ENCODE assay signal across 8 cellular contexts in the genomic region with DNA sequence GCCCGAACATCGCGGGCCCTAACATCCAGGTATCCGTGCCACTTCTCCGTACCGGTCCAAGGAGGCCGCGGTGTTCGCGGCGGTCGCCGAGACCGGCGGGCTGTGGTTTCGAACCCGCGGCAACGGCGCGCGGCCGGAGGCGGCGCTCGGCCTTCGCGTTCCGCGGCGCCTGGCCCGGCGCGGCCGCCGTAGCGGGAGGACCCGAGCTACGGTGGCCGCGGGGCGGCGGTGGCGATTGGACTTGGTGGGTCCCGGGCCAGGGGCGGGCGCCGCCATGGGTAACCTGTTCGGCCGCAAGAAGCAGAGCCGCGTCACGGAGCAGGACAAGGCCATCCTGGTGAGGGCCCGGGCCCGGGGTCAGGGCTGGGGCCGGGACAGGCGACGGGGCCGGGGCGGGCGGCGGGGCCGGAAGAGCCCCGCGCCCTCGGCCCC. TPM values are rescaled to one million over a fixed set of nuclear protein-coding genes. Genes with fewer than 3 reads are reported as not detected.
A peak's percentile ranks its signal among the peaks of the same experiment; 100 is the strongest.
DNase-seq lines count a peak whose midpoint lies in the region; ATAC-seq and TF ChIP-seq lines count a peak whose summit lies in the region.

TSS of gene CHMP6 (plus strand) at position 197 of the 432 bp plus-strand sequence. CDS start at position 275, 78 bp downstream.

- in situ Hi-C loops in G401 (cut with HindIII; ENCODE audit: low sequenced_read_pairs) = no loop called here

- H3K4me3 ChIP-seq in PC-3 (ENCODE audit: low read length) (peak within 1 kb of the TSS; percentile 93), esophagus squamous epithelium (peak within 1 kb of the TSS; percentile 74 to 100 (median 94)), muscle layer of duodenum (ENCODE audit: low read depth in 1 of 2, low read length in 2 of 2) (peak within 1 kb of the TSS; percentile 79 to 85)

- peak; percentile 52 for ATAC-seq in HG03039 (IDR thresholded peaks at IDR 0.05; ENCODE audit: unreplicated experiment)
- peak; percentile 37 for ATAC-seq in PC-3
- ATAC-seq in activated T-cell treated with anti-CD3 and anti-CD28 coated beads, Interleukin-2, amount 50 U/mL, for 72 hours (replicated peaks in 1 of 2) = peak; percentile 80 to 83

- H3K27ac ChIP-seq in PC-3 (ENCODE audit: low read length) = no peak within 1 kb of the TSS
- H3K27ac ChIP-seq in esophagus squamous epithelium = peak within 1 kb of the TSS; percentile 64 to 88 (median 79)
- H3K27ac ChIP-seq in muscle layer of duodenum (ENCODE audit: low read length) = no peak within 1 kb of the TSS

- DNase-seq in G401 (ENCODE audit: low spot score) = peak; percentile 61
- peak; percentile 80 for DNase-seq in PC-3
- DNase-seq in activated T-cell treated with anti-CD3 and anti-CD28 coated beads, Interleukin-2, amount 50 U/mL, for 72 hours = peak; percentile 80 to 85
- DNase-seq in esophagus squamous epithelium (lab: John Stamatoyannopoulos, UW) = no peak
- peak; percentile 40 for DNase-seq in stimulated activated CD8-positive, alpha-beta memory T cell treated with anti-CD3 and anti-CD28 coated beads, Interleukin-7, amount 100 ng/mL, for 24 hours (ENCODE audit: low read depth)
- no peak for DNase-seq in NCI-H1694 (lab: John Stamatoyannopoulos, UW)

- no peaks in the 10 kb centered on the region for H4K20me1 ChIP-seq in PC-3 (ENCODE audit: low read length)

- peaks cover 16% of the 10 kb centered on the region for H3K79me2 ChIP-seq in PC-3 (ENCODE audit: low read length)

- peak within 1 kb of the TSS; percentile 80 to 82 for H3K4me3 Mint-ChIP-seq in activated T-cell treated with anti-CD3 and anti-CD28 coated beads, Interleukin-2, amount 50 U/mL, for 72 hours

- no peaks in the 10 kb centered on the region for H3K27me3 Mint-ChIP-seq in activated T-cell treated with anti-CD3 and anti-CD28 coated beads, Interleukin-2, amount 50 U/mL, for 72 hours (ENCODE audit: low read depth)

- H3K27me3 ChIP-seq in PC-3 (ENCODE audit: low read length) = no peaks in the 10 kb centered on the region
- no peaks in the 10 kb centered on the region for H3K27me3 ChIP-seq in esophagus squamous epithelium
- H3K27me3 ChIP-seq in muscle layer of duodenum (ENCODE audit: low read depth, low read length) = no peaks in the 10 kb centered on the region

- no peak for TF ChIP-seq CTCF in PC-3 (conservative IDR thresholded peaks at IDR 0.05; ENCODE audit: low read depth, low read length)
- peak in 5 of 6 experiments; percentile 11 to 74 (median 55) for TF ChIP-seq CTCF in esophagus squamous epithelium (IDR thresholded peaks at IDR 0.05)

- WGBS in esophagus squamous epithelium, 2 donors = 0% methylated on average over 7 of the region's 66 CpGs; no CpG with 5 or more reads in 1 of the 2 donors

- H3K9me3 ChIP-seq in PC-3 (ENCODE audit: low read length) = no peaks in the 10 kb centered on the region
- H3K9me3 ChIP-seq in esophagus squamous epithelium = no peaks in the 10 kb centered on the region
- H3K9me3 ChIP-seq in muscle layer of duodenum (ENCODE audit: control insufficient read depth in 1 of 2, low read length in 2 of 2) = no peaks in the 10 kb centered on the region

- no peaks in the 10 kb centered on the region for H3K36me3 Mint-ChIP-seq in activated T-cell treated with anti-CD3 and anti-CD28 coated beads, Interleukin-2, amount 50 U/mL, for 72 hours (ENCODE audit: insufficient read depth in 2 of 2)

- no peaks in the 10 kb centered on the region for H3K9me3 Mint-ChIP-seq in activated T-cell treated with anti-CD3 and anti-CD28 coated beads, Interleukin-2, amount 50 U/mL, for 72 hours

- H3K9ac ChIP-seq in PC-3 (ENCODE audit: low read length) = peak within 1 kb of the TSS; percentile 88

- H3K4me1 ChIP-seq in PC-3 (ENCODE audit: insufficient read depth, low read length) (peaks cover 28% of the 10 kb centered on the region), esophagus squamous epithelium (peaks cover 16 to 64% (median 32%) of the 10 kb centered on the region in 3 donors), muscle layer of duodenum (ENCODE audit: control insufficient read depth in 1 of 2, insufficient read depth in 2 of 2, low read length in 2 of 2) (peaks cover 0 to 45% of the 10 kb centered on the region in 2 donors)

- intact Hi-C loops in PC-3 (cut with micrococcal nuclease) = no loop called here
- intact Hi-C loops in esophagus squamous epithelium (cut with DNase I) = loop anchor here (10.0 kb wide), 1 partner anchor 113 kb away; no protein-coding TSS in a partner anchor

- BruUV-seq in PC-3 (replicated peaks; lab: Mats Ljungman, UMichigan) = no TSS peak

- H2AFZ ChIP-seq in PC-3 (ENCODE audit: low read length) = peak within 1 kb of the TSS; percentile 89

- H3K4me2 ChIP-seq in PC-3 (ENCODE audit: low read length) = peak within 1 kb of the TSS; percentile 93

- POLR2A ChIA-PET in PC-3 (lab: Charles Lee; ENCODE audit: unreplicated experiment) = no interaction called here

- H3K36me3 ChIP-seq in PC-3 (ENCODE audit: low read depth, low read length) (peaks cover 4% of the 10 kb centered on the region; the same call in 1 of the 2 replicates), esophagus squamous epithelium (peaks cover 13 to 21% (median 14%) of the 10 kb centered on the region in 3 donors), muscle layer of duodenum (ENCODE audit: control insufficient read depth in 1 of 2, insufficient read depth in 2 of 2, low read length in 2 of 2) (peaks cover 0 to 18% of the 10 kb centered on the region in 2 donors)

- H3K4me1 Mint-ChIP-seq in activated T-cell treated with anti-CD3 and anti-CD28 coated beads, Interleukin-2, amount 50 U/mL, for 72 hours (ENCODE audit: low read depth) = peaks cover 20% of the 10 kb centered on the region

- H3K9me2 ChIP-seq in PC-3 (replicated peaks; ENCODE audit: low read length) = no peaks in the 10 kb centered on the region

- H3F3A ChIP-seq in PC-3 (ENCODE audit: low read length, unreplicated experiment) = no peaks in the 10 kb centered on the region

- CTCF ChIA-PET in PC-3 (lab: Charles Lee) = no interaction called here

- peak within 1 kb of the TSS; percentile 82 for H3K27ac Mint-ChIP-seq in activated T-cell treated with anti-CD3 and anti-CD28 coated beads, Interleukin-2, amount 50 U/mL, for 72 hours

- TF ChIP-seq POLR2A in esophagus squamous epithelium (IDR thresholded peaks at IDR 0.05) = no peak

RNA-seq across cellular contexts. Expression of gene CHMP6, which starts in this region (rescaled TPM):
- 51.8 and 65.5 TPM in 2 replicates for total RNA-seq in G401 (2014; rRNA removed; shearing (Covaris generic))
- total RNA-seq in PC-3 (2014; rRNA removed) (26.1 and 33.0 TPM in 2 replicates), esophagus squamous epithelium (10 to 100 TPM; 16.7 to 23.8 (median 22.1) TPM)
- total RNA-seq in activated T-cell treated with anti-CD3 and anti-CD28 coated beads, Interleukin-2, amount 50 U/mL, for 72 hours = 10 to 100 TPM; 11.2 to 12.2 TPM

Comparison
In these comparisons a context has a peak if more than half of its experiments do, and no peak if none do; other contexts are left out.
1. DNase-seq: peak in G401 (single experiment), PC-3 (single experiment), activated T-cell treated with anti-CD3 and anti-CD28 coated beads, Interleukin-2, amount 50 U/mL, for 72 hours (2 of 2) and stimulated activated CD8-positive, alpha-beta memory T cell treated with anti-CD3 and anti-CD28 coated beads, Interleukin-7, amount 100 ng/mL, for 24 hours (single experiment); none in esophagus squamous epithelium (single experiment) and NCI-H1694 (single experiment).
2. H3K27ac ChIP-seq: peak in esophagus squamous epithelium (4 of 4); none in PC-3 (single experiment) and muscle layer of duodenum (single experiment).
3. Peak in every context shown above with its lines, with median percentiles within 50 percentile points of each other: ATAC-seq and H3K4me3 ChIP-seq.